9 cellular contexts compared by ENCODE assay signal in genomic region chr1:157878059-157878458, GRCh38. TPM values are rescaled to one million over a fixed set of nuclear protein-coding genes. Genes with fewer than 3 reads are reported as not detected.
DNase-seq lines count a peak whose midpoint lies in the region; ATAC-seq and TF ChIP-seq lines count a peak whose summit lies in the region.
"Had no signal": no experiment of that assay in that cellular context is flagged by ENCODE, and none has a peak within 500 bp of the region (broad histone marks: within the 10 kb centered on the region; RNA-seq: fewer than 3 reads in every experiment).

No MANE protein-coding gene starts in this region.

- no peaks in the 10 kb centered on the region for H3K79me2 ChIP-seq in GM23338 (replicated peaks; ENCODE audit: insufficient read depth)

- H3F3A ChIP-seq in GM23338 (replicated peaks; ENCODE audit: low read depth) = no peaks in the 10 kb centered on the region

- H3K4me2 ChIP-seq in GM23338 = no peak overlapping the region

- H3K27me3 ChIP-seq in GM23338 (ENCODE audit: insufficient read depth) = no peaks in the 10 kb centered on the region
- H3K27me3 ChIP-seq in Panc1 (ENCODE audit: control insufficient read depth, insufficient read depth, low read length) = peaks cover 2% of the 10 kb centered on the region

- no peaks in the 10 kb centered on the region for H3K36me3 Mint-ChIP-seq in GM23338 (ENCODE audit: low read depth)

- H3K4me3 ChIP-seq in GM23338 = no peak overlapping the region
- no peak overlapping the region for H3K4me3 ChIP-seq in Panc1 (ENCODE audit: low read depth in 2 of 2, low read length in 2 of 2)

- no peaks in the 10 kb centered on the region for H3K9me3 Mint-ChIP-seq in GM23338
- H3K9me3 Mint-ChIP-seq: dendritic cell treated with granulocyte-macrophage colony-stimulating factor and Interleukin-4, amounts not matched to agents 40 ng/mL and 50 ng/mL, for 4 days had no signal

- no TSS peak for BruUV-seq in Panc1 (replicated peaks; lab: Mats Ljungman, UMichigan)

- H3K4me1 ChIP-seq in GM23338 (ENCODE audit: insufficient read depth) (no peaks in the 10 kb centered on the region), Panc1 (ENCODE audit: control insufficient read depth, insufficient read depth, low read length) (no peaks in the 10 kb centered on the region)

- peaks cover 2% of the 10 kb centered on the region for H3K27me3 Mint-ChIP-seq in GM23338 (ENCODE audit: insufficient read depth, low read depth, poor library complexity)

- H3K4me1 Mint-ChIP-seq in GM23338 = no peaks in the 10 kb centered on the region

- no peak overlapping the region for H2AFZ ChIP-seq in GM23338

- no peak overlapping the region for H3K27ac ChIP-seq in GM23338 (ENCODE audit: low read depth)
- H3K27ac ChIP-seq in Panc1 (ENCODE audit: low read length) = no peak overlapping the region

- H3K36me3 ChIP-seq in GM23338 (ENCODE audit: insufficient read depth) (no peaks in the 10 kb centered on the region), Panc1 (ENCODE audit: control insufficient read depth, insufficient read depth, low read length) (no peaks in the 10 kb centered on the region)

- intact Hi-C loops in Panc1 (cut with micrococcal nuclease; ENCODE audit: unreplicated experiment) = loop anchor here (1.0 to 5.0 kb wide), 2 partner anchors 70 to 244 kb away; no protein-coding TSS in a partner anchor
- intact Hi-C loops in posterior cingulate gyrus (cut with DNase I) = loop anchor here (1.0 to 10.0 kb wide), 2 partner anchors 70 to 247 kb away; a partner anchor contains a TSS

- POLR2A ChIA-PET in Panc1 (lab: Charles Lee) = no interaction called here

- TF ChIP-seq CTCF in GM23338 (conservative IDR thresholded peaks at IDR 0.05; ENCODE audit: low read depth in 2 of 2) (peak; percentile 65 to 81), Panc1 (IDR thresholded peaks at IDR 0.05) (peak; percentile 63)

- in situ Hi-C loops in Panc1 (cut with HindIII; ENCODE audit: low pct_unique_long_range_greater_than_20kb, low sequenced_read_pairs) = no loop called here

- DNase-seq in AG08396 (ENCODE audit: low spot score) (peak; percentile 9), GM23338 (ENCODE audit: low spot score) (peak; percentile 76), Panc1 (ENCODE audit: low read depth, low spot score) (peak; percentile 18), foreskin melanocyte (peak; percentile 6), superior temporal gyrus (ENCODE audit: extremely low spot score) (peak; percentile 58), DMS79 (lab: John Stamatoyannopoulos, UW) (no peak), posterior cingulate gyrus (no peak)

- ATAC-seq in GM23338 (peak; percentile 90), Panc1 (peak; percentile 88), GM19463 (IDR thresholded peaks at IDR 0.05; ENCODE audit: unreplicated experiment) (no peak)

- no peak overlapping the region for H3K27ac Mint-ChIP-seq in GM23338
- H3K27ac Mint-ChIP-seq: dendritic cell treated with granulocyte-macrophage colony-stimulating factor and Interleukin-4, amounts not matched to agents 40 ng/mL and 50 ng/mL, for 4 days had no signal

- H3K9me2 ChIP-seq in GM23338 (ENCODE audit: insufficient read depth) = no peaks in the 10 kb centered on the region

- CTCF ChIA-PET in Panc1 (lab: Charles Lee) = interaction anchor here (0.7 to 1.0 kb wide), 4 partner anchors 8 to 247 kb away, joined by 3 to 4 read pairs (median 4); no protein-coding TSS in a partner anchor

- H3K4me3 Mint-ChIP-seq in GM23338 = no peak overlapping the region
- H3K4me3 Mint-ChIP-seq: dendritic cell treated with granulocyte-macrophage colony-stimulating factor and Interleukin-4, amounts not matched to agents 40 ng/mL and 50 ng/mL, for 4 days had no signal

- H4K20me1 ChIP-seq in GM23338 (replicated peaks; ENCODE audit: insufficient read depth) = no peaks in the 10 kb centered on the region

- no peaks in the 10 kb centered on the region for H3K9me3 ChIP-seq in Panc1 (ENCODE audit: control insufficient read depth, insufficient read depth, low read depth, low read length)

TF ChIP-seq in GM23338, 12 proteins besides CTCF, POLR2A, EP300 and RAD21 (continues in another document):
- TF ChIP-seq EZH2 (IDR thresholded peaks at IDR 0.05; ENCODE audit: low read depth, unreplicated experiment) = no peak
- no peak for TF ChIP-seq REST (IDR thresholded peaks at IDR 0.05; ENCODE audit: unreplicated experiment)
- no peak for TF ChIP-seq POLR2AphosphoS5 (IDR thresholded peaks at IDR 0.05; ENCODE audit: low read depth)

RNA-seq across cellular contexts. Expression of gene CD5L, which starts 36.5 kb away (rescaled TPM):
- total RNA-seq in GM23338 (2014; rRNA removed; shearing (Covaris generic)) = not detected in 2 replicates
- not detected in 2 replicates for polyA plus RNA-seq in GM23338 (2016; fragmentation: Nextera tagmentation; extraction: Ambion mirVana)
- not detected for total RNA-seq in Panc1 (2021; ENCODE audit: unreplicated experiment)
- polyA plus RNA-seq in Panc1 (2012; ENCODE audit: insufficient read length) = not detected

RNA-seq across cellular contexts. Expression of gene FCRL1, which starts 58.1 kb away (rescaled TPM):
- not detected in 2 replicates for total RNA-seq in GM23338 (2014; rRNA removed; shearing (Covaris generic))
- polyA plus RNA-seq in GM23338 (2016; fragmentation: Nextera tagmentation; extraction: Ambion mirVana) = not detected in 2 replicates
- not detected for total RNA-seq in Panc1 (2021; ENCODE audit: unreplicated experiment)
- polyA plus RNA-seq in Panc1 (2012; ENCODE audit: insufficient read length) = not detected

Comparison
In these comparisons a context has a peak if more than half of its experiments do, and no peak if none do; other contexts are left out.
1. DNase-seq: peak in AG08396 (single experiment), GM23338 (single experiment), Panc1 (single experiment), foreskin melanocyte (single experiment) and superior temporal gyrus (single experiment); none in DMS79 (single experiment) and posterior cingulate gyrus (0 of 10).